ENCODE assay signal across 11 cellular contexts in the genomic region with DNA sequence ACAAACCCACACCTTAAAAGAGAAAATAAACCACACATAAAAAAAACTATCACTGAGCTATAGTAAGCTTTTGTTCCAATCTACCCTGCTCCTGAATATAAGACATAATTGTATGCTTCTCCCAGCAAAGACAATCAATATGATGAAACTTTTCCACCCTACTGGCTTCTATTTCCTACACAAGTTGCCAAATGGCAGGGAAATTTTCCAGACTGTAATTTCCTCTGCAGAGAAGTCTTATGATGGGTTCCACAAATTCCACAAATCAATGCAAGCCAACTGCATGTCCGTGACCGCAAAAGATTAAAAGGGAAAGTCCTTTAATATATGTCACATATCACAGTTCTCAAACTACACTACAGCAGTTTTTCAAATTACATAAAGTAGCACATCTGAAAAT.
DNase-seq lines count a peak whose midpoint lies in the region; ATAC-seq and TF ChIP-seq lines count a peak whose summit lies in the region.
"Had no signal": no experiment of that assay in that cellular context is flagged by ENCODE, and none has a peak within 500 bp of the region (broad histone marks: within the 10 kb centered on the region; RNA-seq: fewer than 3 reads in every experiment).

No MANE protein-coding gene starts in this region.

- H3K4me1 Mint-ChIP-seq in type B pancreatic cell (ENCODE audit: unreplicated experiment), result peaks cover 32% of the 10 kb centered on the region

- ATAC-seq in Right ventricle myocardium superior (ENCODE audit: poor library complexity) (peak; percentile 43), GM19463 (IDR thresholded peaks at IDR 0.05; ENCODE audit: unreplicated experiment) (no peak)
- ATAC-seq: GM23338 had no signal

- H3K4me3 Mint-ChIP-seq in type B pancreatic cell, result no peak overlapping the region
- H3K4me3 Mint-ChIP-seq: GM23338 had no signal

- peak overlapping the region; percentile 86 for H3K27ac Mint-ChIP-seq in type B pancreatic cell
- H3K27ac Mint-ChIP-seq: GM23338 had no signal

- no peak for TF ChIP-seq CTCF in type B pancreatic cell (conservative IDR thresholded peaks at IDR 0.05)

- H3K36me3 Mint-ChIP-seq in type B pancreatic cell, result peaks cover 12% of the 10 kb centered on the region

- DNase-seq in Right ventricle myocardium superior (no peak), cardiac septum (ENCODE audit: low spot score) (no peak), dermis blood vessel endothelial cell (peak; percentile 96), kidney tubule cell (ENCODE audit: low spot score) (peak; percentile 66), type B pancreatic cell (ENCODE audit: extremely low spot score, unreplicated experiment) (no peak), SKM-1 treated with dmso at 0.1 percent for 144 hours (lab: John Stamatoyannopoulos, UW; ENCODE audit: unreplicated experiment) (no peak), NCI-H510A treated with DMSO at 0.1 percent for 48 hours (lab: John Stamatoyannopoulos, UW) (no peak)
- DNase-seq: aorta, small intestine had no signal

- H3K9me3 Mint-ChIP-seq in type B pancreatic cell, result peaks cover 4% of the 10 kb centered on the region
- H3K9me3 Mint-ChIP-seq: GM23338 had no signal

- intact Hi-C loops in Right ventricle myocardium superior (cut with DNase I) (no loop called here), cardiac septum (cut with DNase I) (loop anchor here (5.0 kb wide), 1 partner anchor 39 kb away; no protein-coding TSS in a partner anchor)

- H3K27me3 Mint-ChIP-seq in type B pancreatic cell, result no peaks in the 10 kb centered on the region

Comparison
In these comparisons a context has a peak if more than half of its experiments do, and no peak if none do; other contexts are left out.
1. DNase-seq: peak in dermis blood vessel endothelial cell (single experiment) and kidney tubule cell (single experiment); none in Right ventricle myocardium superior (single experiment), cardiac septum (single experiment), type B pancreatic cell (single experiment), SKM-1 treated with dmso at 0.1 percent for 144 hours (single experiment) and NCI-H510A treated with DMSO at 0.1 percent for 48 hours (single experiment).